In the genomic region with DNA sequence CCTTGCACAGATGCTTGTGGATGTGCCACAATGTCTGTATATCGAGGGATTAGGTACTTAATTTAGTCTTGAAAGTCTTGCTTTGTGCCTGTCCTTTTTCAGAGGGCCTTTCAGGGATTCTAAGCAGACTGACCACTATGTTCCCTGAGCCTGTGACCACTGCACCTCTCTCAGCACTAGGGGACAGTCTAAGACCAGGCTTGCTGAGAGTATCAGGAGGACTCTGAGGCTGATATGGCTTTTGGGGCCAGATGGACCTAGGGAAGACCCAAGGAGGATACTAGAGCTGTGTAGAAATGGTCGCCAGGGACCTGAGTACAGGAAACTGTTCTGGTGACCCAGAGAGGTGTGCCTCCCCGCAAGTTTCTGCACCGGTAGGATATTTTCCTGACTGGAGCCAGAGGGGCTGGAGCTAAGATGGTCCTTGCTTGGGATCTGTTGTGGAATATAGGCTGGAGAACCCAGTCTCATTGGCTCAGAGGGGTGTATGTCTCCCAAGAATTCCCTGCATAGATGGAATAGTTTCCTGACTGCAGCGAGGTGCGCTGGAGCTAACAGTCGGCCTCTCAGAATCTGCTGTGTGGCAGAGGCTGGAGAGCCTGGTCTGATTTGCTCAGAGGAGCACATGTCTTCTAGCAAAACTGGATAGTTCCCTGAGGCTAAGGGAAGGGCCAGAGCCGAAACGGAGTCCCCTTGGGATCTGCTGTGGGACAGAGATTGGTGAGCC, we compare ENCODE assay signal across 10 cellular contexts.
DNase-seq lines count a peak whose midpoint lies in the region; ATAC-seq and TF ChIP-seq lines count a peak whose summit lies in the region.
"Had no signal": no experiment of that assay in that cellular context is flagged by ENCODE, and none has a peak within 500 bp of the region (broad histone marks: within the 10 kb centered on the region; RNA-seq: fewer than 3 reads in every experiment).

No MANE protein-coding gene starts in this region.

- no peaks in the 10 kb centered on the region for H3K4me1 ChIP-seq in MM.1S (ENCODE audit: low read length)
- H3K4me1 ChIP-seq in osteoblast (ENCODE audit: insufficient read depth, low read length), result peaks cover 12% of the 10 kb centered on the region
- no peaks in the 10 kb centered on the region for H3K4me1 ChIP-seq in heart right ventricle

- H4K20me1 ChIP-seq in MM.1S (ENCODE audit: insufficient read depth, low read length) (no peaks in the 10 kb centered on the region), osteoblast (ENCODE audit: insufficient read depth, low read length) (no peaks in the 10 kb centered on the region)

- no peak overlapping the region for H3K4me2 ChIP-seq in MM.1S (ENCODE audit: low read depth, low read length)
- H3K4me2 ChIP-seq in osteoblast (ENCODE audit: insufficient read depth, low read length), result no peak overlapping the region

- H3K4me3 ChIP-seq in GM12865 (ENCODE audit: low read depth, low read length) (no peak overlapping the region), MM.1S (ENCODE audit: low read length) (no peak overlapping the region), osteoblast (ENCODE audit: insufficient read depth, low read length) (no peak overlapping the region), lower leg skin (ENCODE audit: low read depth, poor library complexity, severe bottlenecking) (no peak overlapping the region), heart right ventricle (no peak overlapping the region)
- H3K4me3 ChIP-seq: ovary had no signal

- no peak overlapping the region for H3K9ac ChIP-seq in MM.1S (ENCODE audit: low read length)

- 87 to 91% methylated on average over 9 of the region's 9 CpGs for WGBS in lower leg skin, 2 donors
- WGBS in heart right ventricle, 2 donors, result 76% methylated on average over 9 of the region's 9 CpGs

- H3K36me3 ChIP-seq in MM.1S (replicated peaks; ENCODE audit: insufficient read depth, low read length), result no peaks in the 10 kb centered on the region
- H3K36me3 ChIP-seq in osteoblast (ENCODE audit: insufficient read depth, low read length), result no peaks in the 10 kb centered on the region
- H3K36me3 ChIP-seq in heart right ventricle, result no peaks in the 10 kb centered on the region
- H3K36me3 ChIP-seq: ovary had no signal

- H3K27me3 ChIP-seq in MM.1S (replicated peaks; ENCODE audit: insufficient read depth, low read length) (no peaks in the 10 kb centered on the region), osteoblast (ENCODE audit: insufficient read depth, low read length) (no peaks in the 10 kb centered on the region), heart right ventricle (no peaks in the 10 kb centered on the region)
- H3K27me3 ChIP-seq: ovary had no signal

- H2AFZ ChIP-seq in MM.1S (ENCODE audit: low read length), result no peak overlapping the region
- no peak overlapping the region for H2AFZ ChIP-seq in osteoblast (ENCODE audit: low read length)

- H3K79me2 ChIP-seq in MM.1S (ENCODE audit: low read length) (no peaks in the 10 kb centered on the region), osteoblast (ENCODE audit: insufficient read depth, low read length) (no peaks in the 10 kb centered on the region)

- peak; percentile 73 for TF ChIP-seq CTCF in GM12865 (IDR thresholded peaks at IDR 0.05; ENCODE audit: insufficient read depth, low read depth, low read length, missing control alignments)
- TF ChIP-seq CTCF in MM.1S (IDR thresholded peaks at IDR 0.05; ENCODE audit: low read length), result peak; percentile 36
- TF ChIP-seq CTCF in osteoblast (IDR thresholded peaks at IDR 0.05; ENCODE audit: extremely low read depth, low read depth, low read length), result peak; percentile 98
- TF ChIP-seq CTCF in lower leg skin (IDR thresholded peaks at IDR 0.05), result no peak
- peak in 3 of 9 donors; percentile 15 to 31 (median 29) for TF ChIP-seq CTCF in heart right ventricle (IDR thresholded peaks at IDR 0.05)

- DNase-seq in GM12865 (ENCODE audit: low read depth) (peak; percentile 54), MM.1S (no peak), dermis blood vessel endothelial cell (peak; percentile 85), osteoblast (ENCODE audit: insufficient read length, low spot score, missing footprints) (peak; percentile 42), NCI-H2029 (lab: John Stamatoyannopoulos, UW) (no peak), lower leg skin (ENCODE audit: low spot score in 2 of 2) (no peak), heart right ventricle (no peak)
- no peak for DNase-seq in activated effector memory CD4-positive, alpha-beta T cell treated with anti-CD3 and anti-CD28 coated beads, Interleukin-2, amount 50 U/mL, for 16 hours
- DNase-seq: caudate nucleus, ovary had no signal

- no peak for TF ChIP-seq POLR2A in lower leg skin (IDR thresholded peaks at IDR 0.05)

- intact Hi-C loops in lower leg skin (cut with DNase I; ENCODE audit: low total_unique reads) (no loop called here), heart right ventricle (cut with DNase I) (no loop called here)

- H3K27ac ChIP-seq in MM.1S (ENCODE audit: low read length) (no peak overlapping the region), osteoblast (ENCODE audit: low read depth, low read length) (no peak overlapping the region), heart right ventricle (no peak overlapping the region)
- H3K27ac ChIP-seq: ovary had no signal

- no peak for ATAC-seq in heart right ventricle

- H3K9me3 ChIP-seq in MM.1S (replicated peaks; ENCODE audit: insufficient read depth, low read length), result no peaks in the 10 kb centered on the region
- no peaks in the 10 kb centered on the region for H3K9me3 ChIP-seq in osteoblast (ENCODE audit: low read depth, low read length)
- H3K9me3 ChIP-seq in heart right ventricle, result peaks cover 0 to 15% (median 0%) of the 10 kb centered on the region in 11 donors
- H3K9me3 ChIP-seq: ovary had no signal

- no peaks in the 10 kb centered on the region for H3F3A ChIP-seq in MM.1S (ENCODE audit: insufficient read depth, low read length)

- H3K9me2 ChIP-seq in MM.1S (replicated peaks; ENCODE audit: insufficient read depth, low read length), result no peaks in the 10 kb centered on the region

Comparison
In these comparisons a context has a peak if more than half of its experiments do, and no peak if none do; other contexts are left out.
1. DNase-seq: peak in GM12865 (single experiment), dermis blood vessel endothelial cell (single experiment) and osteoblast (single experiment); none in MM.1S (single experiment), activated effector memory CD4-positive, alpha-beta T cell treated with anti-CD3 and anti-CD28 coated beads, Interleukin-2, amount 50 U/mL, for 16 hours (single experiment), NCI-H2029 (single experiment), lower leg skin (0 of 2) and heart right ventricle (0 of 2).
2. CTCF ChIP-seq: peak in GM12865 (single experiment), MM.1S (single experiment) and osteoblast (single experiment); none in lower leg skin (0 of 3).